Comparison of ENCODE assay signal across 8 cellular contexts in genomic region chr16:30370444-30371247, GRCh38. TPM values are rescaled to one million over a fixed set of nuclear protein-coding genes. Genes with fewer than 3 reads are reported as not detected.
A peak's percentile ranks its signal among the peaks of the same experiment; 100 is the strongest.
DNase-seq lines count a peak whose midpoint lies in the region; ATAC-seq and TF ChIP-seq lines count a peak whose summit lies in the region.

TSS of gene TBC1D10B (minus strand) at chr16:30370494. CDS start at chr16:30370183, 311 bp downstream.

- H3K4me3 Mint-ChIP-seq in activated naive CD8-positive, alpha-beta T cell treated with anti-CD3 and anti-CD28 coated beads for 36 hours: peak within 1 kb of the TSS; percentile 93

- peaks cover 35% of the 10 kb centered on the region for H3K4me1 Mint-ChIP-seq in activated naive CD8-positive, alpha-beta T cell treated with anti-CD3 and anti-CD28 coated beads for 36 hours

- H4K20me1 ChIP-seq in SU-DHL-6 (ENCODE audit: low read depth, low read length): no peaks in the 10 kb centered on the region; the same call in 1 of the 2 replicates

- no peak within 1 kb of the TSS for H2AFZ ChIP-seq in SU-DHL-6 (ENCODE audit: low read depth, low read length, severe bottlenecking)

- peak; percentile 78 for ATAC-seq in HG02678 (IDR thresholded peaks at IDR 0.05; ENCODE audit: unreplicated experiment)

- H3K36me3 ChIP-seq in GM06990 (ENCODE audit: control insufficient read depth, insufficient read depth, low read length): no peaks in the 10 kb centered on the region; the same call in 1 of the 2 replicates
- no peaks in the 10 kb centered on the region for H3K36me3 ChIP-seq in SU-DHL-6 (ENCODE audit: low read length)

- peaks cover 14% of the 10 kb centered on the region for H3F3A ChIP-seq in SU-DHL-6 (ENCODE audit: insufficient read depth)

- peak; percentile 97 for DNase-seq in GM06990 (ENCODE audit: extremely low read depth, insufficient read length)
- DNase-seq in NCI-H1105 treated with DMSO at 0.1 percent for 48 hours (lab: John Stamatoyannopoulos, UW): peak; percentile 100
- peak; percentile 98 for DNase-seq in activated naive CD8-positive, alpha-beta T cell treated with anti-CD3 and anti-CD28 coated beads for 36 hours
- DNase-seq in glomerular endothelial cell (ENCODE audit: extremely low read depth, low read depth, low spot score): peak; percentile 100
- DNase-seq in nucleus accumbens (lab: John Stamatoyannopoulos, UW): peak; percentile 86 to 100 (median 100)
- peak; percentile 100 for DNase-seq in superior temporal gyrus (ENCODE audit: extremely low spot score)

- H3K9me3 Mint-ChIP-seq in activated naive CD8-positive, alpha-beta T cell treated with anti-CD3 and anti-CD28 coated beads for 36 hours: no peaks in the 10 kb centered on the region

- no peaks in the 10 kb centered on the region for H3K9me2 ChIP-seq in SU-DHL-6 (replicated peaks; ENCODE audit: insufficient read depth, low read length)

- peaks cover 10% of the 10 kb centered on the region for H3K36me3 Mint-ChIP-seq in activated naive CD8-positive, alpha-beta T cell treated with anti-CD3 and anti-CD28 coated beads for 36 hours

- H3K9me3 ChIP-seq in SU-DHL-6 (ENCODE audit: insufficient read depth, low read length): no peaks in the 10 kb centered on the region

- peak within 1 kb of the TSS; percentile 83 for H3K4me2 ChIP-seq in SU-DHL-6 (ENCODE audit: low read depth, low read length, poor library complexity, severe bottlenecking)

- peak within 1 kb of the TSS; percentile 90 for H3K4me3 ChIP-seq in GM06990 (replicated peaks; ENCODE audit: low read depth, low read length)
- peak within 1 kb of the TSS; percentile 73 for H3K4me3 ChIP-seq in SU-DHL-6 (ENCODE audit: insufficient read depth, low read length, poor library complexity, severe bottlenecking)

- peak within 1 kb of the TSS; percentile 96 for H3K9ac ChIP-seq in SU-DHL-6 (ENCODE audit: low read length)

- peak within 1 kb of the TSS; percentile 76 for H3K27ac ChIP-seq in SU-DHL-6 (ENCODE audit: low read depth, low read length)

- TF ChIP-seq CTCF in GM06990 (IDR thresholded peaks at IDR 0.05; ENCODE audit: insufficient read depth, low read length, poor library complexity, severe bottlenecking) (peak; percentile 22), SU-DHL-6 (IDR thresholded peaks at IDR 0.05; ENCODE audit: insufficient read depth, low read length, poor library complexity, severe bottlenecking) (no peak)

- H3K27me3 Mint-ChIP-seq in activated naive CD8-positive, alpha-beta T cell treated with anti-CD3 and anti-CD28 coated beads for 36 hours: peaks cover 4% of the 10 kb centered on the region

- H3K79me2 ChIP-seq in SU-DHL-6 (ENCODE audit: insufficient read depth, low read length): peaks cover 43% of the 10 kb centered on the region

- peak within 1 kb of the TSS; percentile 94 for H3K27ac Mint-ChIP-seq in activated naive CD8-positive, alpha-beta T cell treated with anti-CD3 and anti-CD28 coated beads for 36 hours

- no peaks in the 10 kb centered on the region for H3K27me3 ChIP-seq in GM06990 (replicated peaks; ENCODE audit: control insufficient read depth, insufficient read depth, low read length)
- H3K27me3 ChIP-seq in SU-DHL-6 (ENCODE audit: low read length): no peaks in the 10 kb centered on the region

RNA-seq across cellular contexts. Expression of gene TBC1D10B, which starts in this region (rescaled TPM):
- total RNA-seq in activated naive CD8-positive, alpha-beta T cell treated with anti-CD3 and anti-CD28 coated beads for 36 hours: 10 to 100 TPM; 43.2 to 45.7 TPM
- 47.8 and 61.4 TPM in 2 replicates for total RNA-seq in glomerular endothelial cell

Comparison
In these comparisons a context has a peak if more than half of its experiments do, and no peak if none do; other contexts are left out.
1. Peak in every context shown above with its lines: DNase-seq, ATAC-seq, H3K4me3 ChIP-seq and H3K27ac ChIP-seq.